ENCODE assay signal across 17 cellular contexts in the genomic region with DNA sequence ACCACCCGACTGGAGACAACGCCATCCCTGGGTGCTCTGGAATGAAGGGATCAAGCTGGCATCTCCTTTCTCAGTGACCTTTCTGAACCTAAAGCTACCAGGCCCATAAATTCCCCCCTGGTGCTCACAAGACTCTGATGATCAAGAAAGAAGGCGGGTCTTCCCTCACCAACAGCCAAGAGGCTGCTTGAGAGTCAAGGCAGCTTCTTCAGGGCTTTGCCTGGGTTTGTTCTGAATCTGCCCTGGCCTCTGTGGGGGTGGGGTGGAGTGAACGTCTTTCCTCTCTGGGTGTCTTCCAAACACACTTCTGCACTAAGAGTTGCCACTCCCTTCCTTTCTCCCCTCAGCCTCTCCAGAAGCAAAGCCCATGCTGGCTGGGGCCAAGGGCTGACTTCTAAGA. TPM values are rescaled to one million over a fixed set of nuclear protein-coding genes. Genes with fewer than 3 reads are reported as not detected.
DNase-seq lines count a peak whose midpoint lies in the region; ATAC-seq and TF ChIP-seq lines count a peak whose summit lies in the region.
"Had no signal": no experiment of that assay in that cellular context is flagged by ENCODE, and none has a peak within 500 bp of the region (broad histone marks: within the 10 kb centered on the region; RNA-seq: fewer than 3 reads in every experiment).

No MANE protein-coding gene starts in this region.

- H3K4me3 Mint-ChIP-seq in activated T-cell treated with anti-CD3 and anti-CD28 coated beads, Interleukin-2, amount 50 U/mL, for 24 hours: peak overlapping the region; percentile 71
- no peak overlapping the region for H3K4me3 Mint-ChIP-seq in CD14-positive monocyte

- H3K4me1 Mint-ChIP-seq in activated T-cell treated with anti-CD3 and anti-CD28 coated beads, Interleukin-2, amount 50 U/mL, for 24 hours (ENCODE audit: low read depth): peaks cover 97% of the 10 kb centered on the region
- H3K4me1 Mint-ChIP-seq in CD14-positive monocyte: peaks cover 2% of the 10 kb centered on the region

- H3K36me3 ChIP-seq in thymus (ENCODE audit: control insufficient read depth, insufficient read depth): peaks cover 25% of the 10 kb centered on the region
- H3K36me3 ChIP-seq: left ventricle myocardium inferior, MG63 had no signal

- H3K4me1 ChIP-seq in thymus (ENCODE audit: control insufficient read depth, insufficient read depth, low read length): peaks cover 65% of the 10 kb centered on the region
- H3K4me1 ChIP-seq: left ventricle myocardium inferior had no signal

- H3K9me3 Mint-ChIP-seq in activated T-cell treated with anti-CD3 and anti-CD28 coated beads, Interleukin-2, amount 50 U/mL, for 24 hours: no peaks in the 10 kb centered on the region
- no peaks in the 10 kb centered on the region for H3K9me3 Mint-ChIP-seq in CD14-positive monocyte

- peak; percentile 39 for ATAC-seq in activated CD4-positive, CD25-positive, alpha-beta regulatory T cell treated with anti-CD3 and anti-CD28 coated beads, Interleukin-2, amount 50 U/mL, for 24 hours

- H3K27ac ChIP-seq in thymus (ENCODE audit: low read depth): peak overlapping the region; percentile 90
- H3K27ac ChIP-seq: 22Rv1, hepatocyte, left ventricle myocardium inferior had no signal

- H3K9me3 ChIP-seq in thymus (ENCODE audit: control insufficient read depth): no peaks in the 10 kb centered on the region
- H3K9me3 ChIP-seq: left ventricle myocardium inferior, MG63 had no signal

- no peaks in the 10 kb centered on the region for H3K27me3 ChIP-seq in thymus (ENCODE audit: control insufficient read depth, insufficient read depth)
- H3K27me3 ChIP-seq: hepatocyte had no signal

- peak overlapping the region; percentile 86 for H3K27ac Mint-ChIP-seq in activated T-cell treated with anti-CD3 and anti-CD28 coated beads, Interleukin-2, amount 50 U/mL, for 24 hours
- H3K27ac Mint-ChIP-seq in CD14-positive monocyte: no peak overlapping the region

- no peaks in the 10 kb centered on the region for H3K27me3 Mint-ChIP-seq in activated T-cell treated with anti-CD3 and anti-CD28 coated beads, Interleukin-2, amount 50 U/mL, for 24 hours
- H3K27me3 Mint-ChIP-seq in CD14-positive monocyte (ENCODE audit: low read depth in 3 of 3): peaks cover 0 to 4% (median 0%) of the 10 kb centered on the region in 3 donors

- H3K36me3 Mint-ChIP-seq in activated T-cell treated with anti-CD3 and anti-CD28 coated beads, Interleukin-2, amount 50 U/mL, for 24 hours (ENCODE audit: low read depth): peaks cover 87% of the 10 kb centered on the region
- H3K36me3 Mint-ChIP-seq in CD14-positive monocyte: no peaks in the 10 kb centered on the region

- intact Hi-C loops in CD14-positive monocyte (cut with micrococcal nuclease): no loop called here

- DNase-seq in activated CD4-positive, CD25-positive, alpha-beta regulatory T cell treated with anti-CD3 and anti-CD28 coated beads, Interleukin-2, amount 50 U/mL, for 72 hours: no peak
- peak; percentile 60 for DNase-seq in activated T-cell treated with anti-CD3 and anti-CD28 coated beads, Interleukin-2, amount 50 U/mL, for 24 hours
- DNase-seq in islet precursor cell: peak; percentile 37
- no peak for DNase-seq in HT-29 (ENCODE audit: low spot score)
- DNase-seq in CD14-positive monocyte (ENCODE audit: low spot score): no peak
- DNase-seq in SIG-M5 (lab: John Stamatoyannopoulos, UW): no peak
- DNase-seq: activated CD4-positive, CD25-positive, alpha-beta regulatory T cell; amygdala; left ventricle myocardium inferior; MG63; SHP77 treated with DMSO at 0.1 percent for 48 hours had no signal

- no peak overlapping the region for H3K4me3 ChIP-seq in thymus (ENCODE audit: low read length)
- H3K4me3 ChIP-seq: hepatocyte, left ventricle myocardium inferior, MG63 had no signal

- no peak for TF ChIP-seq CTCF in CD14-positive monocyte (IDR thresholded peaks at IDR 0.05)

- 68% methylated on average over 4 of the region's 4 CpGs for WGBS in thymus

RNA-seq across cellular contexts. Expression of gene CD247, which starts 36.1 kb away (rescaled TPM):
- 114 TPM for polyA plus RNA-seq in thymus
- total RNA-seq in HT-29 (2014; rRNA removed; shearing (Covaris generic)): not detected in 2 replicates
- polyA plus RNA-seq in CD14-positive monocyte: 1 to 10 TPM; 1.6 to 1.8 TPM
- total RNA-seq: hepatocyte, myocyte, renal cortical epithelial cell had no signal
- polyA plus RNA-seq: hepatocyte had no signal

Comparison
In these comparisons a context has a peak if more than half of its experiments do, and no peak if none do; other contexts are left out.
1. DNase-seq: peak in activated T-cell treated with anti-CD3 and anti-CD28 coated beads, Interleukin-2, amount 50 U/mL, for 24 hours (single experiment) and islet precursor cell (single experiment); none in activated CD4-positive, CD25-positive, alpha-beta regulatory T cell treated with anti-CD3 and anti-CD28 coated beads, Interleukin-2, amount 50 U/mL, for 72 hours (single experiment), HT-29 (single experiment), CD14-positive monocyte (single experiment) and SIG-M5 (single experiment).
2. RNA of gene CD247, which starts 36.1 kb away (polyA plus RNA-seq): 114 TPM in thymus (single experiment); 1.6 to 1.8 TPM in CD14-positive monocyte; every median in the first group is over 10 times any median in the second.